ENCODE assay signal across 9 cellular contexts in genomic region chr12:10130042-10130441, GRCh38. TPM values are rescaled to one million over a fixed set of nuclear protein-coding genes. Genes with fewer than 3 reads are reported as not detected.
A peak's percentile ranks its signal among the peaks of the same experiment; 100 is the strongest.
DNase-seq lines count a peak whose midpoint lies in the region; ATAC-seq and TF ChIP-seq lines count a peak whose summit lies in the region.
"Had no signal": no experiment of that assay in that cellular context is flagged by ENCODE, and none has a peak within 500 bp of the region (broad histone marks: within the 10 kb centered on the region; RNA-seq: fewer than 3 reads in every experiment).

Gene CLEC7A (minus strand): TSS chr12:10130199. CDS start chr12:10130082, 117 bp downstream.

- H4K8ac ChIP-seq in H9 (replicated peaks; ENCODE audit: insufficient read length, low read depth, low read length) (no peak within 1 kb of the TSS), mesendoderm (ENCODE audit: low read depth, low read length) (no peak within 1 kb of the TSS)

- H3K4me1 Mint-ChIP-seq in H9 = peaks cover 39 to 45% of the 10 kb centered on the region in 2 experiments

- no peaks in the 10 kb centered on the region for H3K36me3 Mint-ChIP-seq in H9 (ENCODE audit: insufficient read depth in 1 of 3, low read depth in 3 of 3)

- no peak within 1 kb of the TSS for H3K18ac ChIP-seq in H9 (ENCODE audit: insufficient read length, low read depth, low read length)
- peak within 1 kb of the TSS; percentile 39 for H3K18ac ChIP-seq in mesendoderm (ENCODE audit: low read length)

- no peak within 1 kb of the TSS for H2BK15ac ChIP-seq in H9 (ENCODE audit: low read depth, low read length)
- no peak within 1 kb of the TSS for H2BK15ac ChIP-seq in mesendoderm (replicated peaks; ENCODE audit: low read depth)

- H3K36me3 ChIP-seq in mesendoderm (ENCODE audit: control insufficient read depth, insufficient read depth, low read length) = no peaks in the 10 kb centered on the region
- H3K36me3 ChIP-seq: cardiac muscle cell had no signal

- H3K27ac ChIP-seq in H9 (ENCODE audit: insufficient read length, low read depth, low read length) = no peak within 1 kb of the TSS
- H3K27ac ChIP-seq in mesendoderm (ENCODE audit: low read depth, low read length) = no peak within 1 kb of the TSS
- H3K27ac ChIP-seq: cardiac muscle cell had no signal

- DNase-seq in H9 (no peak), NOMO-1 treated with DMSO at 0.1 percent for 48 hours (lab: John Stamatoyannopoulos, UW; ENCODE audit: unreplicated experiment) (peak; percentile 94), mesendoderm (no peak), NCI-H69 (lab: John Stamatoyannopoulos, UW) (no peak), left lobe of liver (ENCODE audit: low spot score) (no peak), HT-29 (ENCODE audit: low spot score) (no peak)
- no peak for DNase-seq in activated CD4-positive, alpha-beta T cell treated with anti-CD3 and anti-CD28 coated beads, Interleukin-2, amount 50 U/mL, for 4 hours

- H3K23ac ChIP-seq in H9 (ENCODE audit: insufficient read length, low read depth, low read length) (no peak within 1 kb of the TSS), mesendoderm (ENCODE audit: low read length) (no peak within 1 kb of the TSS)

- H3K14ac ChIP-seq in H9 (ENCODE audit: insufficient read depth, low read length) = no peak within 1 kb of the TSS

- H3T11ph ChIP-seq in H9 (ENCODE audit: low read length) = no peak within 1 kb of the TSS

- no peak within 1 kb of the TSS for H2BK120ac ChIP-seq in H9 (ENCODE audit: low read depth, low read length, poor library complexity, severe bottlenecking)
- peak within 1 kb of the TSS; percentile 12 for H2BK120ac ChIP-seq in mesendoderm (ENCODE audit: low read depth, low read length)

- WGBS in H9 (ENCODE audit: extremely low coverage, insufficient read length, low lambda C conversion rate) = no CpG with 5 or more reads among the region's 1 CpG
- WGBS in mesendoderm (ENCODE audit: extremely low coverage, insufficient coverage, low lambda C conversion rate) = no CpG with 5 or more reads among the region's 1 CpG

- H2BK20ac ChIP-seq in H9 (ENCODE audit: low read depth, low read length, poor library complexity, severe bottlenecking) = no peak within 1 kb of the TSS

- H3K9ac ChIP-seq in H9 (ENCODE audit: extremely low read depth, insufficient read length, low read length) (no peak within 1 kb of the TSS), mesendoderm (ENCODE audit: low read length) (no peak within 1 kb of the TSS)

- H2BK5ac ChIP-seq in H9 (ENCODE audit: insufficient read length, low read length) = no peak within 1 kb of the TSS
- no peak within 1 kb of the TSS for H2BK5ac ChIP-seq in mesendoderm (ENCODE audit: low read length)

- H3K27ac Mint-ChIP-seq in H9 = peak within 1 kb of the TSS in 2 of 3 experiments; percentile 62 to 69; a peak in 3 of 7 replicates

- no peaks in the 10 kb centered on the region for H4K20me1 ChIP-seq in H9 (ENCODE audit: control insufficient read depth, insufficient read depth, insufficient read length)

- no peaks in the 10 kb centered on the region for H3K27me3 Mint-ChIP-seq in H9 (ENCODE audit: low read depth)

- H2AK5ac ChIP-seq in H9 (ENCODE audit: insufficient read length, low read length) (no peak within 1 kb of the TSS), mesendoderm (ENCODE audit: low read length) (no peak within 1 kb of the TSS)

- H3K79me2 ChIP-seq in H9 (ENCODE audit: insufficient read depth, low read length) (no peaks in the 10 kb centered on the region), mesendoderm (ENCODE audit: control insufficient read depth, insufficient read depth, low read length) (no peaks in the 10 kb centered on the region)

- no peak within 1 kb of the TSS for H4K91ac ChIP-seq in H9 (ENCODE audit: insufficient read length, low read depth, low read length)

- H3K4me2 ChIP-seq in H9 (ENCODE audit: insufficient read depth, insufficient read length, low read length) = no peak within 1 kb of the TSS
- H3K4me2 ChIP-seq in mesendoderm (ENCODE audit: low read length) = no peak within 1 kb of the TSS

- peak; percentile 60 for ATAC-seq in GM18499 (IDR thresholded peaks at IDR 0.05; ENCODE audit: insufficient read depth, unreplicated experiment)
- ATAC-seq in left lobe of liver = no peak

- H3K9me3 Mint-ChIP-seq in H9 = no peaks in the 10 kb centered on the region

- TF ChIP-seq CTCF in H9 (conservative IDR thresholded peaks at IDR 0.05) = no peak

- no peaks in the 10 kb centered on the region for H3K23me2 ChIP-seq in H9 (ENCODE audit: insufficient read length, low read depth, low read length, poor library complexity, severe bottlenecking)

- H3K4me1 ChIP-seq in H9 (ENCODE audit: insufficient read depth, low read length) (peaks cover 9% of the 10 kb centered on the region), mesendoderm (ENCODE audit: control insufficient read depth, low read depth, low read length) (peaks cover 3% of the 10 kb centered on the region)

- H2BK12ac ChIP-seq in H9 (ENCODE audit: insufficient read length, low read depth, low read length) = no peak within 1 kb of the TSS

- no peak within 1 kb of the TSS for H3K4me3 Mint-ChIP-seq in H9

- H3K4ac ChIP-seq in H9 (ENCODE audit: low read depth, low read length) (no peak within 1 kb of the TSS), mesendoderm (ENCODE audit: low read depth, low read length) (peak within 1 kb of the TSS; percentile 31)

- no peak within 1 kb of the TSS for H3K4me3 ChIP-seq in mesendoderm (ENCODE audit: low read length)
- H3K4me3 ChIP-seq: cardiac muscle cell had no signal

- no peaks in the 10 kb centered on the region for H3K27me3 ChIP-seq in H9 (ENCODE audit: insufficient read depth, low read length)
- H3K27me3 ChIP-seq in mesendoderm (ENCODE audit: insufficient read depth, low read length, poor library complexity) = no peaks in the 10 kb centered on the region

- no peaks in the 10 kb centered on the region for H3K9me3 ChIP-seq in H9 (ENCODE audit: control insufficient read depth, low read depth, low read length)

- no peak within 1 kb of the TSS for H4K5ac ChIP-seq in H9 (ENCODE audit: insufficient read length, low read depth, low read length)
- no peak within 1 kb of the TSS for H4K5ac ChIP-seq in mesendoderm (ENCODE audit: low read length)

- H3K79me1 ChIP-seq in H9 (ENCODE audit: insufficient read depth, low read depth, low read length, poor library complexity, severe bottlenecking) (no peaks in the 10 kb centered on the region), mesendoderm (ENCODE audit: low read length) (no peaks in the 10 kb centered on the region)

- no peak within 1 kb of the TSS for H3K56ac ChIP-seq in H9 (ENCODE audit: insufficient read length, low read depth, low read length)
- H3K56ac ChIP-seq in mesendoderm (ENCODE audit: low read length) = no peak within 1 kb of the TSS

- H2AFZ ChIP-seq in H9 (ENCODE audit: low read length) = no peak within 1 kb of the TSS

RNA-seq across cellular contexts. Expression of gene CLEC7A, which starts in this region (rescaled TPM):
- total RNA-seq in H9 (2021) (not detected in 2 replicates), left lobe of liver (1.2 TPM)
- 0.04 TPM for polyA plus RNA-seq in mesendoderm (2013, experiment 1 of 2)
- polyA plus RNA-seq in mesendoderm (2013, experiment 2 of 2) = not detected
- not detected in 2 replicates for total RNA-seq in HT-29 (2014; rRNA removed; shearing (Covaris generic))
- total RNA-seq: cardiac muscle cell had no signal
- polyA plus RNA-seq: cardiac muscle cell had no signal
